Comparison of ENCODE assay signal across 8 cellular contexts in genomic region chr5:139273572-139274264, GRCh38.
A peak's percentile ranks its signal among the peaks of the same experiment; 100 is the strongest.
DNase-seq lines count a peak whose midpoint lies in the region; ATAC-seq, FAIRE-seq and TF ChIP-seq lines count a peak whose summit lies in the region.

No MANE protein-coding gene starts in this region.

- no peaks in the 10 kb centered on the region for H3K27me3 ChIP-seq in HUES48 (ENCODE audit: control insufficient read depth, insufficient read depth, low read length)

- peak overlapping the region; percentile 94 for H3K27ac ChIP-seq in HUES48 (ENCODE audit: low read depth, low read length)

- peak; percentile 25 for DNase-seq in DMS79 (lab: John Stamatoyannopoulos, UW)
- peak; percentile 82 for DNase-seq in RCC 7860 (ENCODE audit: low spot score)
- peak; percentile 65 to 80 for DNase-seq in activated T-helper 1 cell treated with anti-CD3 and anti-CD28 coated beads, Interleukin-2, amount 50 U/mL, for 16 hours (ENCODE audit: low read depth in 1 of 2, low spot score in 1 of 2)
- DNase-seq in fibroblast of peridontal ligament (ENCODE audit: extremely low read depth): peak; percentile 71
- peak; percentile 93 for DNase-seq in stimulated activated naive CD8-positive, alpha-beta T cell treated with anti-CD3 and anti-CD28 coated beads, Interleukin-15, Interleukin-2, amounts not matched to agents 100 U/mL and 50 U/mL, for 24 hours

- H3K27me3 Mint-ChIP-seq in nephron (ENCODE audit: low read depth): no peaks in the 10 kb centered on the region

- no peaks in the 10 kb centered on the region for H3K9me3 ChIP-seq in HUES48 (ENCODE audit: control insufficient read depth, insufficient read depth, low read length)

- peaks cover 50% of the 10 kb centered on the region for H3K4me1 Mint-ChIP-seq in nephron

- no peaks in the 10 kb centered on the region for H3K9me3 Mint-ChIP-seq in nephron

- no peak for TF ChIP-seq CTCF in nephron (IDR thresholded peaks at IDR 0.05; ENCODE audit: unreplicated experiment in 3 of 3)

- peak overlapping the region; percentile 100 for H3K9ac ChIP-seq in HUES48 (ENCODE audit: low read depth, low read length)

- peak; percentile 65 for FAIRE-seq in RCC 7860 (lab: Jason Lieb, UNC)

- H3K4me1 ChIP-seq in HUES48 (ENCODE audit: control insufficient read depth, insufficient read depth, low read length): peaks cover 44% of the 10 kb centered on the region

- H3K36me3 ChIP-seq in HUES48 (ENCODE audit: control insufficient read depth, insufficient read depth, low read length): peaks cover 36% of the 10 kb centered on the region

- peak overlapping the region; percentile 83 to 86 (median 85) for H3K4me3 Mint-ChIP-seq in nephron

- peak overlapping the region; percentile 100 for H3K4me3 ChIP-seq in HUES48 (ENCODE audit: low read depth, low read length)

- peak overlapping the region; percentile 71 to 77 (median 77) for H3K27ac Mint-ChIP-seq in nephron

- H3K36me3 Mint-ChIP-seq in nephron (ENCODE audit: low read depth): no peaks in the 10 kb centered on the region

- peak; percentile 81 for ATAC-seq in GM21423 (IDR thresholded peaks at IDR 0.05; ENCODE audit: unreplicated experiment)
- ATAC-seq in stimulated activated naive CD8-positive, alpha-beta T cell treated with anti-CD3 and anti-CD28 coated beads, Interleukin-15, Interleukin-2, amounts not matched to agents 100 U/mL and 50 U/mL, for 24 hours: peak; percentile 91

Comparison
In these comparisons a context has a peak if more than half of its experiments do, and no peak if none do; other contexts are left out.
1. Peak in every context shown above with its lines: DNase-seq, ATAC-seq, H3K4me3 ChIP-seq and H3K27ac ChIP-seq.
2. DNase-seq: peak in every context shown above with its lines; median percentile 93 in stimulated activated naive CD8-positive, alpha-beta T cell treated with anti-CD3 and anti-CD28 coated beads, Interleukin-15, Interleukin-2, amounts not matched to agents 100 U/mL and 50 U/mL, for 24 hours; 82 in RCC 7860; 72 in activated T-helper 1 cell treated with anti-CD3 and anti-CD28 coated beads, Interleukin-2, amount 50 U/mL, for 16 hours; 71 in fibroblast of peridontal ligament; 25 in DMS79.